ENCODE assay signal across 18 cellular contexts in the genomic region with DNA sequence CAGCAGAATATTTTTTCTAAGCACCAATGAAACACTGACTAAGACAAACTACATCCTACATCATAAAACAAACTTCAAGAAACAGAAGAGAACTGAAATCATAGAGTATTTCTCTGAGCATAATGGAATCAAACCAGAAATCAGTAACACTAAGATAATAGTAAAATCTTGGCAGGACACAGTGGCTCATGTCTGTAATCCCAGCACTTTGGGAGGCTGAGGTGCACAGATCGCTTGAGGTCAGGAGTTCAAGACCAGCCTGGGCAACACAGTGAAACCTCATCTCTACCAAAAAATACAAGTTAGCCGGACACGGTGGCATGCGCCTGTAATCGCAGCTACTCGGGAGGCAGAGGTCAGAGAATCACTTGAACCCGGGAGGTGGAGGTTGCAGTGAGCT.
"Had no signal": no experiment of that assay in that cellular context is flagged by ENCODE, and none has a peak within 500 bp of the region (broad histone marks: within the 10 kb centered on the region; RNA-seq: fewer than 3 reads in every experiment).

No MANE protein-coding gene starts in this region.

- H3K4me3 Mint-ChIP-seq: activated naive CD8-positive, alpha-beta T cell treated with anti-CD3 and anti-CD28 coated beads, Interleukin-2, amount 50 U/mL, for 24 hours; mesothelial cell of epicardium; T-helper 1 cell treated with Interleukin-12 subunit alpha and Interleukin-12 subunit beta and Interleukin-4 antibody, amounts not matched to agents 30 μg/mL and 1 μg/mL, for 36 hours had no signal

- ATAC-seq: activated naive CD8-positive, alpha-beta T cell treated with anti-CD3 and anti-CD28 coated beads, Interleukin-2, amount 50 U/mL, for 24 hours; lower lobe of right lung had no signal

- H3K9me3 Mint-ChIP-seq: activated naive CD8-positive, alpha-beta T cell treated with anti-CD3 and anti-CD28 coated beads, Interleukin-2, amount 50 U/mL, for 24 hours; mesothelial cell of epicardium; T-helper 1 cell treated with Interleukin-12 subunit alpha and Interleukin-12 subunit beta and Interleukin-4 antibody, amounts not matched to agents 30 μg/mL and 1 μg/mL, for 36 hours had no signal

- H3K4me3 ChIP-seq: breast epithelium, esophagus squamous epithelium, lower lobe of right lung, right atrium auricular region, transverse colon, vagina had no signal

- H3K36me3 ChIP-seq: breast epithelium, right atrium auricular region, transverse colon had no signal

- DNase-seq: activated CD4-positive, alpha-beta T cell treated with anti-CD3 and anti-CD28 coated beads, Interleukin-2, amount 50 U/mL, for 1 hour; activated CD4-positive, CD25-positive, alpha-beta regulatory T cell; activated naive CD4-positive, alpha-beta T cell; activated naive CD8-positive, alpha-beta T cell treated with anti-CD3 and anti-CD28 coated beads, Interleukin-2, amount 50 U/mL, for 24 hours; activated T-cell treated with anti-CD3 and anti-CD28 coated beads for 4 hours; aorta; esophagus squamous epithelium; kidney glomerular epithelial cell; lower lobe of right lung; stimulated activated CD4-positive, alpha-beta T cell treated with anti-CD3 and anti-CD28 coated beads, Interleukin-2, amount 100 ng/mL, for 48 hours; stimulated activated naive CD4-positive, alpha-beta T cell; substantia nigra; transverse colon had no signal

- H3K27ac ChIP-seq: breast epithelium, esophagus squamous epithelium, lower lobe of right lung, transverse colon, vagina had no signal

- H3K27me3 ChIP-seq: breast epithelium, esophagus squamous epithelium, right atrium auricular region, transverse colon, vagina had no signal

- H3K4me1 ChIP-seq: breast epithelium, transverse colon had no signal

- H3K27me3 Mint-ChIP-seq: activated naive CD8-positive, alpha-beta T cell treated with anti-CD3 and anti-CD28 coated beads, Interleukin-2, amount 50 U/mL, for 24 hours had no signal

- H3K27ac Mint-ChIP-seq: activated naive CD8-positive, alpha-beta T cell treated with anti-CD3 and anti-CD28 coated beads, Interleukin-2, amount 50 U/mL, for 24 hours; T-helper 1 cell treated with Interleukin-12 subunit alpha and Interleukin-12 subunit beta and Interleukin-4 antibody, amounts not matched to agents 30 μg/mL and 1 μg/mL, for 36 hours had no signal
